In genomic region chr20:12068146-12068545, GRCh38 we compare ENCODE assay signal across 1 cellular context.
TF ChIP-seq lines count a peak whose summit lies in the region.

No MANE protein-coding gene starts in this region.

TF ChIP-seq in GM23338, 12 proteins besides CTCF, POLR2A, EP300 and RAD21:
- no peak for TF ChIP-seq REST (IDR thresholded peaks at IDR 0.05; ENCODE audit: unreplicated experiment)
- 0 out of 2 replicates have a peak, but pooled peaks have one; percentile 38 for TF ChIP-seq ZNF462 (CRISPR knock-in tag; IDR thresholded peaks at IDR 0.05)
